8 cellular contexts compared by ENCODE assay signal in the genomic region with DNA sequence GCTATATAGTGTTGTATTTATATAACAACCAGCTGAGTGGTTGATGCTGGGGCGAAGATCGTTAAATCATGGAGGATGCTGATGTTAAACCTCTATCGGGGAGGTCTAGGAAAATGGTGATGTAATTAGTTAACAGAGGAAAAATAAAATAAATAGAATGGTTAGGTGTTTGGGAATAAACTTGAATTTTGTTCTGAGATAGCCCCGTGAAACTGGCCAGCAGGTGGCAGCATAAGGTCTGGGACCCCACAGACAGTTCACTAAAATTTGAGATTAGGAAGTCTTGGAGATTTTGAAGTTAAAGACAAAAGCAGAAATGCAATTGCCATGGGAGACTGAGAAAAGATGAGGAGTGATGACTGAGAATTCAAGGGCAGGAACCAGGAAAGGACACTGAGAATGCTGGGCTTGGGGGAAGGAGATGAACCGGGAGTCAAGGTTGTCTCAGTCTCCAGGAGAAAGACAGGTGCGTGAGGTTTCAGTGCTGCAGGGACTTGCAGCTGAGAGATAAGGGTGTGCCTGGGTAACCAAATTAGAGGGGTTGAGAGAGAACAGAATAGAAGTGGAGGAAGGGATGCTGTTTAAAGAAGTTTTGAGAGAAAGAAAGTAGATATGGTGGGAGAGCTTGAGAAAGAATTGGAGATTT.
DNase-seq lines count a peak whose midpoint lies in the region; ATAC-seq, FAIRE-seq and TF ChIP-seq lines count a peak whose summit lies in the region.
"Not testable (repeated sequence)": the region's sequence is repeated elsewhere in the genome, so short reads cannot be mapped to it uniquely, and the experiment has no call there.

No MANE protein-coding gene starts in this region.

- not testable (repeated sequence) for H3K27ac Mint-ChIP-seq in astrocyte (ENCODE audit: unreplicated experiment); glutamatergic neuron (ENCODE audit: unreplicated experiment)

- BruUV-seq in HCT116 (replicated peaks; lab: Mats Ljungman, UMichigan): not testable (repeated sequence)

- H3K9ac ChIP-seq in HCT116 (ENCODE audit: low read length); astrocyte (ENCODE audit: low read length); neural cell (ENCODE audit: low read length): not testable (repeated sequence)

- CTCF ChIA-PET in HCT116 (lab: Charles Lee): not testable (repeated sequence)

- not testable (repeated sequence) for H3K4me1 Mint-ChIP-seq in astrocyte (ENCODE audit: low read depth, unreplicated experiment)
- H3K4me1 Mint-ChIP-seq in glutamatergic neuron (ENCODE audit: low read depth, unreplicated experiment): peaks cover 21% of the 10 kb centered on the region

- not testable (repeated sequence) for H3F3A ChIP-seq in neural cell (ENCODE audit: insufficient read depth, low read length, poor library complexity, severe bottlenecking)

- peak; percentile 8 for DNase-seq in DMS114 treated with DMSO at 0.1 percent for 48 hours (lab: John Stamatoyannopoulos, UW; ENCODE audit: unreplicated experiment)
- not testable (repeated sequence) for DNase-seq in HCT116 (ENCODE audit: low read depth, low spot score); astrocyte (ENCODE audit: low read depth)
- peak; percentile 2 for DNase-seq in NCI-H2171 treated with DMSO at 0.1 percent for 48 hours (lab: John Stamatoyannopoulos, UW)
- peak; percentile 72 for DNase-seq in glutamatergic neuron
- DNase-seq in substantia nigra (lab: John Stamatoyannopoulos, UW): peak in 26 of 49 donors; percentile 0 to 49 (median 4)

- H3K4me3 ChIP-seq in HCT116 (replicated peaks in 1 of 2; ENCODE audit: low read depth in 1 of 2, low read length in 2 of 2); astrocyte (ENCODE audit: insufficient read depth, low read depth, low read length); neural cell (ENCODE audit: low read length): not testable (repeated sequence)

- H3K9me2 ChIP-seq in HCT116 (ENCODE audit: insufficient read depth); neural cell (ENCODE audit: insufficient read depth, low read length): not testable (repeated sequence)

- H3K27me3 Mint-ChIP-seq in astrocyte (ENCODE audit: low read depth, unreplicated experiment): peaks cover 17% of the 10 kb centered on the region
- H3K27me3 Mint-ChIP-seq in glutamatergic neuron (ENCODE audit: unreplicated experiment): not testable (repeated sequence)

- ATAC-seq in HCT116: peak; percentile 78

- H4K20me1 ChIP-seq in HCT116 (ENCODE audit: insufficient read depth); astrocyte (ENCODE audit: insufficient read depth, low read length); neural cell (ENCODE audit: insufficient read depth): not testable (repeated sequence)

- H3K79me2 ChIP-seq in HCT116 (ENCODE audit: insufficient read depth, low read length); astrocyte (ENCODE audit: insufficient read depth, low read length); neural cell (replicated peaks; ENCODE audit: insufficient read depth, low read length): not testable (repeated sequence)

- H2AFZ ChIP-seq in HCT116 (ENCODE audit: low read depth, low read length, poor library complexity, severe bottlenecking); astrocyte (ENCODE audit: low read depth, low read length); neural cell (ENCODE audit: low read depth, low read length): not testable (repeated sequence)

- H3K4me1 ChIP-seq in HCT116 (ENCODE audit: control insufficient read depth in 1 of 2, insufficient read depth in 2 of 2, low read length in 2 of 2); astrocyte (ENCODE audit: insufficient read depth, low read length): not testable (repeated sequence)

- peak; percentile 49 for TF ChIP-seq RAD21 in HCT116 (IDR thresholded peaks at IDR 0.05; ENCODE audit: low read depth)
- not testable (repeated sequence) for TF ChIP-seq RAD21 in neural cell (conservative IDR thresholded peaks at IDR 0.05)

- H3K9me3 ChIP-seq in HCT116 (ENCODE audit: control insufficient read depth in 1 of 2, insufficient read depth in 1 of 2, low read depth in 1 of 2, low read length in 2 of 2); astrocyte (ENCODE audit: insufficient read depth, low read depth, low read length); neural cell (ENCODE audit: low read length): not testable (repeated sequence)

- not testable (repeated sequence) for H3K9me3 Mint-ChIP-seq in astrocyte (ENCODE audit: unreplicated experiment); glutamatergic neuron (ENCODE audit: unreplicated experiment)

- H3K4me3 Mint-ChIP-seq in astrocyte (ENCODE audit: unreplicated experiment); glutamatergic neuron (ENCODE audit: unreplicated experiment): not testable (repeated sequence)

- TF ChIP-seq CTCF in HCT116 (IDR thresholded peaks at IDR 0.05 in 2 of 3, conservative IDR thresholded peaks at IDR 0.05 in 1 of 3; ENCODE audit: borderline replicate concordance in 1 of 3, insufficient read depth in 1 of 3, low read depth in 2 of 3, low read length in 2 of 3) (peak; percentile 12 to 61 (median 51); a peak in 5 of 6 replicates), VCaP (conservative IDR thresholded peaks at IDR 0.05) (peak; percentile 73), astrocyte (IDR thresholded peaks at IDR 0.05; ENCODE audit: insufficient read depth, low read depth, low read length) (peak; percentile 37), glutamatergic neuron (IDR thresholded peaks at IDR 0.05; ENCODE audit: partially characterized antibody, unreplicated experiment) (peak; percentile 72), neural cell (IDR thresholded peaks at IDR 0.05; ENCODE audit: poor library complexity, severe bottlenecking) (peak; percentile 26)

- not testable (repeated sequence) for H3K36me3 ChIP-seq in HCT116 (ENCODE audit: control insufficient read depth in 1 of 2, insufficient read depth in 2 of 2, low read length in 2 of 2); astrocyte (ENCODE audit: insufficient read depth, low read length); neural cell (ENCODE audit: insufficient read depth, low read length)

- POLR2A ChIA-PET in HCT116 (lab: Charles Lee): not testable (repeated sequence)

- RAD21 ChIA-PET in HCT116 (lab: Charles Lee; ENCODE audit: low non-redundant PET in 1 of 2, low total read pairs in 2 of 2, uncharacterized antibody in 2 of 2, unreplicated experiment in 2 of 2): not testable (repeated sequence)

- not testable (repeated sequence) for H3K27ac ChIP-seq in HCT116 (ENCODE audit: low read depth, low read length); VCaP; astrocyte (ENCODE audit: low read depth, low read length); neural cell (ENCODE audit: low read length); substantia nigra (ENCODE audit: low read depth, low read length, poor library complexity, severe bottlenecking)

- TF ChIP-seq EP300 in neural cell (conservative IDR thresholded peaks at IDR 0.05; ENCODE audit: poor library complexity, severe bottlenecking): not testable (repeated sequence)

- H3K36me3 Mint-ChIP-seq in astrocyte (ENCODE audit: low read depth, unreplicated experiment); glutamatergic neuron (ENCODE audit: unreplicated experiment): not testable (repeated sequence)

- intact Hi-C loops in HCT116 (cut with micrococcal nuclease): not testable (repeated sequence)

- H3K4me2 ChIP-seq in HCT116 (ENCODE audit: low read length); astrocyte (ENCODE audit: low read length); neural cell (ENCODE audit: low read length): not testable (repeated sequence)

- not testable (repeated sequence) for TF ChIP-seq POLR2A in HCT116 (IDR thresholded peaks at IDR 0.05; ENCODE audit: borderline replicate concordance, extremely low read depth, insufficient read depth, insufficient read length)

- peak; percentile 69 for FAIRE-seq in astrocyte (lab: Jason Lieb, UNC)

- peaks cover 39% of the 10 kb centered on the region for H3K27me3 ChIP-seq in HCT116 (ENCODE audit: insufficient read depth, low read length)
- H3K27me3 ChIP-seq in astrocyte (ENCODE audit: insufficient read depth, low read length); neural cell (ENCODE audit: insufficient read depth, low read depth, low read length): not testable (repeated sequence)
